Comparison of ENCODE assay signal across 12 cellular contexts in genomic region chr16:86504315-86505184, GRCh38. TPM values are rescaled to one million over a fixed set of nuclear protein-coding genes. Genes with fewer than 3 reads are reported as not detected.
DNase-seq lines count a peak whose midpoint lies in the region; ATAC-seq and TF ChIP-seq lines count a peak whose summit lies in the region.
"Had no signal": no experiment of that assay in that cellular context is flagged by ENCODE, and none has a peak within 500 bp of the region (broad histone marks: within the 10 kb centered on the region; RNA-seq: fewer than 3 reads in every experiment).

No MANE protein-coding gene starts in this region.

- peak overlapping the region; percentile 98 for H3K4me3 ChIP-seq in IMR-90 (ENCODE audit: insufficient read depth, low read depth, low read length)
- H3K4me3 ChIP-seq in colonic mucosa: peak overlapping the region; percentile 13
- peak overlapping the region; percentile 72 for H3K4me3 ChIP-seq in lung
- H3K4me3 ChIP-seq in sigmoid colon: peak overlapping the region; percentile 81 to 95 (median 86)
- H3K4me3 ChIP-seq in suprapubic skin: no peak overlapping the region
- H3K4me3 ChIP-seq: gastrocnemius medialis, pancreas had no signal

- no peak for TF ChIP-seq CTCF in IMR-90 (conservative IDR thresholded peaks at IDR 0.05; ENCODE audit: low read depth, low read length)
- TF ChIP-seq CTCF in colonic mucosa (IDR thresholded peaks at IDR 0.05): no peak
- no peak for TF ChIP-seq CTCF in lung (IDR thresholded peaks at IDR 0.05; ENCODE audit: control extremely low read depth, extremely low read depth)
- no peak for TF ChIP-seq CTCF in sigmoid colon (IDR thresholded peaks at IDR 0.05)
- no peak for TF ChIP-seq CTCF in omental fat pad (IDR thresholded peaks at IDR 0.05)
- TF ChIP-seq CTCF in suprapubic skin (IDR thresholded peaks at IDR 0.05): no peak

- H3K14ac ChIP-seq in IMR-90 (replicated peaks; ENCODE audit: low read depth, low read length): peak overlapping the region; percentile 91

- peak overlapping the region; percentile 49 to 73 for H4K8ac ChIP-seq in IMR-90 (ENCODE audit: low read depth in 2 of 2, low read length in 2 of 2)

- H2BK5ac ChIP-seq in IMR-90 (ENCODE audit: low read depth, low read length, poor library complexity, severe bottlenecking): peak overlapping the region; percentile 99

- DNase-seq in IMR-90 (no peak), colonic mucosa (no peak), lung (ENCODE audit: low spot score) (no peak), sigmoid colon (peak; percentile 82), NCI-H1092 (lab: John Stamatoyannopoulos, UW) (no peak), omental fat pad (ENCODE audit: low spot score) (no peak), suprapubic skin (ENCODE audit: low spot score in 2 of 2) (no peak), EL (no peak)
- DNase-seq: activated T-cell treated with anti-CD3 and anti-CD28 coated beads for 4 hours, gastrocnemius medialis, pancreas had no signal

- 60% methylated on average over 17 of the region's 27 CpGs; no CpG with 5 or more reads in 1 of the 2 experiments for WGBS in IMR-90 (ENCODE audit: extremely low coverage in 2 of 2, insufficient read length in 1 of 2), 2 experiments
- WGBS in lung, 2 donors: 16 to 24% methylated on average over 27 of the region's 27 CpGs
- 17% methylated on average over 27 of the region's 27 CpGs for WGBS in sigmoid colon, 2 donors
- 20% methylated on average over 21 of the region's 27 CpGs for WGBS in suprapubic skin

- H4K91ac ChIP-seq in IMR-90 (ENCODE audit: insufficient read depth, low read depth, low read length): peak overlapping the region; percentile 94

- H3K18ac ChIP-seq in IMR-90 (ENCODE audit: low read depth, low read length): peak overlapping the region; percentile 94

- H2AK5ac ChIP-seq in IMR-90 (ENCODE audit: low read depth, low read length): peak overlapping the region; percentile 97

- no TSS peak for BruUV-seq in IMR-90 (replicated peaks; lab: Mats Ljungman, UMichigan)

- H3K4me2 ChIP-seq in IMR-90 (ENCODE audit: low read depth, low read length): peak overlapping the region; percentile 96

- peaks cover 0 to 29% of the 10 kb centered on the region in 2 experiments; a peak in 2 of 4 replicates for H3K79me1 ChIP-seq in IMR-90 (ENCODE audit: low read depth in 1 of 2, low read length in 2 of 2)

- peak overlapping the region; percentile 100 for H3K27ac ChIP-seq in IMR-90 (ENCODE audit: insufficient read depth, low read length)
- H3K27ac ChIP-seq in colonic mucosa: peak overlapping the region; percentile 91
- H3K27ac ChIP-seq in lung (ENCODE audit: low read depth in 1 of 2, low read length in 1 of 2): peak overlapping the region in 1 of 2 donors; percentile 71
- H3K27ac ChIP-seq in sigmoid colon: peak overlapping the region; percentile 99 to 100 (median 99)
- no peak overlapping the region for H3K27ac ChIP-seq in suprapubic skin
- H3K27ac ChIP-seq: gastrocnemius medialis, pancreas had no signal

- TF ChIP-seq POLR2A in IMR-90 (IDR thresholded peaks at IDR 0.05; ENCODE audit: low read depth, low read length) (no peak), sigmoid colon (IDR thresholded peaks at IDR 0.05) (no peak), suprapubic skin (IDR thresholded peaks at IDR 0.05) (no peak)

- ATAC-seq in IMR-90 (ENCODE audit: low read depth) (no peak), lung (ENCODE audit: insufficient read depth, low FRiP score) (no peak), omental fat pad (ENCODE audit: low FRiP score) (no peak)
- ATAC-seq: gastrocnemius medialis, pancreas had no signal

- peak overlapping the region; percentile 97 for H3K4ac ChIP-seq in IMR-90 (ENCODE audit: low read depth, low read length)

- H4K20me1 ChIP-seq in IMR-90 (ENCODE audit: insufficient read depth, low read length): peaks cover 56% of the 10 kb centered on the region

- peak overlapping the region; percentile 90 for H3K56ac ChIP-seq in IMR-90 (ENCODE audit: extremely low read depth, insufficient read depth, low read length)

- H2AFZ ChIP-seq in IMR-90 (replicated peaks; ENCODE audit: low read length, poor library complexity): peak overlapping the region; percentile 46

- peak overlapping the region; percentile 56 for H2AK9ac ChIP-seq in IMR-90 (replicated peaks; ENCODE audit: low read depth, low read length, poor library complexity)

- H3K9ac ChIP-seq in IMR-90 (ENCODE audit: low read depth, low read length) (peak overlapping the region; percentile 98), colonic mucosa (ENCODE audit: low read depth in 2 of 2, low read length in 2 of 2) (peak overlapping the region; percentile 66 to 72)

- H2BK15ac ChIP-seq in IMR-90 (ENCODE audit: low read depth, low read length): peak overlapping the region; percentile 55; the same call in 2 of the 3 replicates

- peak overlapping the region; percentile 89 for H2BK120ac ChIP-seq in IMR-90 (ENCODE audit: low read depth, low read length)

- peaks cover 20% of the 10 kb centered on the region for H3K9me1 ChIP-seq in IMR-90 (ENCODE audit: insufficient read depth, low read length)

- TF ChIP-seq EP300 in sigmoid colon (IDR thresholded peaks at IDR 0.05): no peak
- TF ChIP-seq EP300 in suprapubic skin (IDR thresholded peaks at IDR 0.05): no peak

- dilution Hi-C loops in IMR-90 (cut with HindIII; ENCODE audit: low sequenced_read_pairs, unreplicated experiment): no loop called here

- intact Hi-C loops in IMR-90 (cut with micrococcal nuclease) (loop anchor here (2.0 to 10.0 kb wide), 4 partner anchors 107 to 350 kb away; no protein-coding TSS in a partner anchor), colonic mucosa (cut with DNase I) (no loop called here), sigmoid colon (cut with DNase I) (loop anchor here (5.0 kb wide), 2 partner anchors 107 to 202 kb away; no protein-coding TSS in a partner anchor)

- no peaks in the 10 kb centered on the region for H3K9me3 ChIP-seq in IMR-90 (ENCODE audit: control insufficient read depth, insufficient read depth, low read length)
- no peaks in the 10 kb centered on the region for H3K9me3 ChIP-seq in colonic mucosa
- H3K9me3 ChIP-seq in lung (ENCODE audit: control insufficient read depth in 2 of 2, insufficient read depth in 1 of 2, low read length in 1 of 2): peaks cover 0 to 3% of the 10 kb centered on the region in 2 donors
- no peaks in the 10 kb centered on the region for H3K9me3 ChIP-seq in sigmoid colon
- H3K9me3 ChIP-seq in suprapubic skin: no peaks in the 10 kb centered on the region
- H3K9me3 ChIP-seq: gastrocnemius medialis, pancreas had no signal

- peak overlapping the region; percentile 94 for H3K23ac ChIP-seq in IMR-90 (ENCODE audit: low read depth, low read length)

- peak overlapping the region; percentile 66 for H4K5ac ChIP-seq in IMR-90 (ENCODE audit: low read depth, low read length)

- POLR2A ChIA-PET in IMR-90 (lab: Charles Lee; ENCODE audit: unreplicated experiment): no interaction called here

- CTCF ChIA-PET in IMR-90 (lab: Yijun Ruan, JAX): interaction anchor here (0.7 kb wide), 1 partner anchor 252 kb away, joined by 3 read pairs; no protein-coding TSS in a partner anchor

- H3K36me3 ChIP-seq in IMR-90 (ENCODE audit: control insufficient read depth, insufficient read depth, low read length) (peaks cover 74% of the 10 kb centered on the region), colonic mucosa (no peaks in the 10 kb centered on the region), lung (ENCODE audit: control insufficient read depth in 2 of 2, insufficient read depth in 2 of 2, low read length in 2 of 2) (no peaks in the 10 kb centered on the region), sigmoid colon (no peaks in the 10 kb centered on the region), suprapubic skin (no peaks in the 10 kb centered on the region)
- H3K36me3 ChIP-seq: gastrocnemius medialis, pancreas had no signal

- TF ChIP-seq RAD21 in IMR-90 (IDR thresholded peaks at IDR 0.05; ENCODE audit: low read length): no peak

- in situ Hi-C loops in IMR-90 (cut with MboI; ENCODE audit: low sequenced_read_pairs): loop anchor here (5.0 kb wide), 1 partner anchor 202 kb away; no protein-coding TSS in a partner anchor

- H3K4me1 ChIP-seq in IMR-90 (ENCODE audit: control insufficient read depth, insufficient read depth, low read length) (peaks cover 42% of the 10 kb centered on the region), colonic mucosa (no peaks in the 10 kb centered on the region), lung (ENCODE audit: control insufficient read depth in 2 of 2, insufficient read depth in 2 of 2, low read length in 2 of 2) (peaks cover 0 to 13% of the 10 kb centered on the region in 2 donors), sigmoid colon (peaks cover 0 to 72% (median 38%) of the 10 kb centered on the region in 4 donors), suprapubic skin (peaks cover 40% of the 10 kb centered on the region)

- peak overlapping the region; percentile 87 for H2BK20ac ChIP-seq in IMR-90 (ENCODE audit: low read depth, low read length)

- H3K27me3 ChIP-seq in IMR-90 (ENCODE audit: control insufficient read depth, insufficient read depth, low read length) (no peaks in the 10 kb centered on the region), colonic mucosa (peaks cover 83% of the 10 kb centered on the region), lung (ENCODE audit: control insufficient read depth, insufficient read depth) (peaks cover 10% of the 10 kb centered on the region), sigmoid colon (peaks cover 0 to 4% (median 4%) of the 10 kb centered on the region in 3 donors), suprapubic skin (peaks cover 100% of the 10 kb centered on the region)

TF ChIP-seq in IMR-90, 13 proteins besides CTCF, POLR2A, EP300 and RAD21 (continues in another document):
- TF ChIP-seq NFE2L2 (IDR thresholded peaks at IDR 0.05; ENCODE audit: low read depth, low read length) (no peak), RFX5 (IDR thresholded peaks at IDR 0.05; ENCODE audit: low read depth, low read length) (no peak)

RNA-seq across cellular contexts. Expression of gene FOXF1, which starts 5.8 kb away (rescaled TPM):
- total RNA-seq in IMR-90 (2012; rRNA removed) (2.7 and 4.2 TPM in 2 replicates), colonic mucosa (10 to 100 TPM in 1 of 2 donors, 1 to 10 TPM in 1; 6.3 to 12.1 TPM), lung (10 to 100 TPM; 25.7 to 34.4 TPM), sigmoid colon (10 to 100 TPM; 44.6 to 74.2 (median 59.3) TPM), omental fat pad (1 to 10 TPM in 3 of 4 donors, under 1 TPM in 1; 0.88 to 6.6 (median 1.4) TPM), suprapubic skin (under 1 TPM in 3 of 4 donors, not detected in 1; 0.11 to 0.59 (median 0.21) TPM)
- polyA plus RNA-seq in IMR-90 (2012; rRNA removed) (33.0 and 34.5 TPM in 2 replicates), lung (10 to 100 TPM; 12.2 to 12.5 TPM), sigmoid colon (1 to 10 TPM; 2.5 to 8.5 (median 4.8) TPM)
- polyA plus RNA-seq in IMR-90 (2012; cell fraction: cytosol; rRNA removed): 33.7 and 84.8 TPM in 2 replicates
- polyA plus RNA-seq in IMR-90 (2012; cell fraction: nucleus; rRNA removed; ENCODE audit: low replicate concordance): 98.2 and 101 TPM in 2 replicates
- total RNA-seq: T-helper 2 cell treated with Interferon-gamma antibody and Interleukin-4, amounts not matched to agents 100 ng/mL and 5 ng/mL, for 36 hours had no signal

RNA-seq across cellular contexts. Expression of gene MTHFSD, which starts 50.5 kb away (rescaled TPM):
- total RNA-seq in IMR-90 (2012; rRNA removed): 7.8 and 8.2 TPM in 2 replicates
- polyA plus RNA-seq in IMR-90 (2012; rRNA removed): 13.7 and 16.8 TPM in 2 replicates
- polyA plus RNA-seq in IMR-90 (2012; cell fraction: cytosol; rRNA removed): 5.6 and 7.9 TPM in 2 replicates
- 71.8 and 97.1 TPM in 2 replicates for polyA plus RNA-seq in IMR-90 (2012; cell fraction: nucleus; rRNA removed; ENCODE audit: low replicate concordance)
- total RNA-seq in colonic mucosa: 10 to 100 TPM; 15.4 to 23.7 TPM
- 10 to 100 TPM; 23.3 to 28.5 TPM for total RNA-seq in lung
- polyA plus RNA-seq in lung: 1 to 10 TPM; 9.4 to 9.9 TPM
- total RNA-seq in sigmoid colon: 10 to 100 TPM; 10.7 to 18.8 (median 11.9) TPM
- polyA plus RNA-seq in sigmoid colon: 10 to 100 TPM in 1 of 3 donors, 1 to 10 TPM in 2; 5.5 to 12.9 (median 6.6) TPM
- total RNA-seq in omental fat pad: 10 to 100 TPM in 1 of 4 donors, 1 to 10 TPM in 3; 6.4 to 20.2 (median 9.1) TPM
- total RNA-seq in suprapubic skin: 10 to 100 TPM; 12.4 to 43.4 (median 18.8) TPM
